1 cellular context compared by ENCODE assay signal in the genomic region with DNA sequence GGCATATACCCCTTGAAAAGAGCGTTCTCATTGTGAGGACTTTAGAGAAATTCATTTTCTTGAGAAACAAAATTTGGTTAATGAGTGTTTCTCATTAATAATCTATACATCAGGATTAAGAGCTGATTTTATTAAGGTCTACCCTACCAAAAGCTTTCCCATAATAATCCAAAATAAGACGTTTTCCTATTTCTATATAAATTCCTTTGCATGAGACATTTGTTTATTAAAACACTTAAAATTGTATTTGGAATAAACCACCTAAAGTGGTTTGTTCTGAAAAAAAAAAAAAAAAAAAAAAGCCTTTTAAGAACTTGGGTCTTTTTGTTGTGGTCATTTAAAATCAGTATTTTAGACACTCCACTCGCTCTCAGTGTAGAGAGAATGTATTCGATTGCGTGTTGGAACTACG.
TF ChIP-seq lines count a peak whose summit lies in the region.

No MANE protein-coding gene starts in this region.

TF ChIP-seq in GM12878, 131 proteins besides CTCF, POLR2A, EP300 and RAD21 (continued from another document):
- TF ChIP-seq SUZ12 (IDR thresholded peaks at IDR 0.05; ENCODE audit: unreplicated experiment) (no peak), GABPA (IDR thresholded peaks at IDR 0.05; ENCODE audit: low read depth) (no peak), MEF2A (IDR thresholded peaks at IDR 0.05; ENCODE audit: insufficient read depth, low read depth, low read length) (peak; percentile 40; the same call in 1 of the 2 replicates), CREB1 (IDR thresholded peaks at IDR 0.05; ENCODE audit: low read depth) (0 out of 2 replicates have a peak, but pooled peaks have one; percentile 36), YBX1 (IDR thresholded peaks at IDR 0.05) (no peak), YY1 (IDR thresholded peaks at IDR 0.05; ENCODE audit: low read depth, low read length) (no peak), CHD2 (IDR thresholded peaks at IDR 0.05; ENCODE audit: borderline replicate concordance, low read depth, low read length) (no peak), ZNF24 (IDR thresholded peaks at IDR 0.05) (no peak), SMAD1 (IDR thresholded peaks at IDR 0.05; ENCODE audit: low read depth, partially characterized antibody) (no peak), BMI1 (IDR thresholded peaks at IDR 0.05; ENCODE audit: borderline replicate concordance) (no peak), ZNF384 (IDR thresholded peaks at IDR 0.05; ENCODE audit: borderline replicate concordance, low read depth, low read length) (peak; percentile 63), TCF7 (IDR thresholded peaks at IDR 0.05; ENCODE audit: borderline replicate concordance) (peak; percentile 64; the same call in 1 of the 2 replicates)
- TF ChIP-seq, protein P1, sequence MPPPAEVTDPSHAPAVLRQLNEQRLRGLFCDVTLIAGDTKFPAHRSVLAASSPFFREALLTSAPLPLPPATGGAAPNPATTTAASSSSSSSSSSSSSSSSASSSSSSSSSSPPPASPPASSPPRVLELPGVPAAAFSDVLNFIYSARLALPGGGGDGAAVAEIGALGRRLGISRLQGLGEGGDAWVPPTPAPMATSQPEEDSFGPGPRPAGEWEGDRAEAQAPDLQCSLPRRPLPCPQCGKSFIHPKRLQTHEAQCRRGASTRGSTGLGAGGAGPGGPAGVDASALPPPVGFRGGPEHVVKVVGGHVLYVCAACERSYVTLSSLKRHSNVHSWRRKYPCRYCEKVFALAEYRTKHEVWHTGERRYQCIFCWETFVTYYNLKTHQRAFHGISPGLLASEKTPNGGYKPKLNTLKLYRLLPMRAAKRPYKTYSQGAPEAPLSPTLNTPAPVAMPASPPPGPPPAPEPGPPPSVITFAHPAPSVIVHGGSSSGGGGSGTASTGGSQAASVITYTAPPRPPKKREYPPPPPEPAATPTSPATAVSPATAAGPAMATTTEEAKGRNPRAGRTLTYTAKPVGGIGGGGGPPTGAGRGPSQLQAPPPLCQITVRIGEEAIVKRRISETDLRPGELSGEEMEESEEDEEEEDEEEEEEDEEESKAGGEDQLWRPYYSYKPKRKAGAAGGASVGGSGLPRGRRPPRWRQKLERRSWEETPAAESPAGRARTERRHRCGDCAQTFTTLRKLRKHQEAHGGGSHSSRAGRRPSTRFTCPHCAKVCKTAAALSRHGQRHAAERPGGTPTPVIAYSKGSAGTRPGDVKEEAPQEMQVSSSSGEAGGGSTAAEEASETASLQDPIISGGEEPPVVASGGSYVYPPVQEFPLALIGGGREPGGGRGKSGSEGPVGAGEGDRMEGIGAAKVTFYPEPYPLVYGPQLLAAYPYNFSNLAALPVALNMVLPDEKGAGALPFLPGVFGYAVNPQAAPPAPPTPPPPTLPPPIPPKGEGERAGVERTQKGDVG (CRISPR knock-in tag; IDR thresholded peaks at IDR 0.05) = no peak
